ENCODE assay signal across 1 cellular context in the genomic region with DNA sequence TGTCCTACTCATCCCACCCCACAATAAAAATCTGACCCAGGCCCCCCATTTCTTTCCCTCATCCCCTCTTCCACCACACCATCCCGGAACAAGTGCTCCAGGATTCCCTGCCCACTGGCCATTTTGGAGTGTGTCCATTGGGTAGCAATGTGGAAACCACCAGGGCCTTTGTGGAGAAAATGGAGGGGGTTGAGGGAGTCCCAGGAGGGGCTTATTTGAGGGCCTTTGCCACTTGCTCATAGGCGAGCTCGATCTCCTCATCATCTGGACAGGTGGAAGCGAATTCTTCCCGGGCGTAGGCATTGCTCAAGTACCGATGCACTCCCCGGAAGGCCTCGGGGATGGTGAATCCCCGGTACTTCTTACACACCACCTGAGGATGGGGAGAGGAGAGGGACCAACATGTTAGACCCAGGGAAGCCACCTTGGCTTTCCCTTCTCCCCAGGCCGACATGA.
TF ChIP-seq lines count a peak whose summit lies in the region.

No MANE protein-coding gene starts in this region.

TF ChIP-seq in GM23338, 12 proteins besides CTCF, POLR2A, EP300 and RAD21 (continued from another document):
- TF ChIP-seq, protein P1, sequence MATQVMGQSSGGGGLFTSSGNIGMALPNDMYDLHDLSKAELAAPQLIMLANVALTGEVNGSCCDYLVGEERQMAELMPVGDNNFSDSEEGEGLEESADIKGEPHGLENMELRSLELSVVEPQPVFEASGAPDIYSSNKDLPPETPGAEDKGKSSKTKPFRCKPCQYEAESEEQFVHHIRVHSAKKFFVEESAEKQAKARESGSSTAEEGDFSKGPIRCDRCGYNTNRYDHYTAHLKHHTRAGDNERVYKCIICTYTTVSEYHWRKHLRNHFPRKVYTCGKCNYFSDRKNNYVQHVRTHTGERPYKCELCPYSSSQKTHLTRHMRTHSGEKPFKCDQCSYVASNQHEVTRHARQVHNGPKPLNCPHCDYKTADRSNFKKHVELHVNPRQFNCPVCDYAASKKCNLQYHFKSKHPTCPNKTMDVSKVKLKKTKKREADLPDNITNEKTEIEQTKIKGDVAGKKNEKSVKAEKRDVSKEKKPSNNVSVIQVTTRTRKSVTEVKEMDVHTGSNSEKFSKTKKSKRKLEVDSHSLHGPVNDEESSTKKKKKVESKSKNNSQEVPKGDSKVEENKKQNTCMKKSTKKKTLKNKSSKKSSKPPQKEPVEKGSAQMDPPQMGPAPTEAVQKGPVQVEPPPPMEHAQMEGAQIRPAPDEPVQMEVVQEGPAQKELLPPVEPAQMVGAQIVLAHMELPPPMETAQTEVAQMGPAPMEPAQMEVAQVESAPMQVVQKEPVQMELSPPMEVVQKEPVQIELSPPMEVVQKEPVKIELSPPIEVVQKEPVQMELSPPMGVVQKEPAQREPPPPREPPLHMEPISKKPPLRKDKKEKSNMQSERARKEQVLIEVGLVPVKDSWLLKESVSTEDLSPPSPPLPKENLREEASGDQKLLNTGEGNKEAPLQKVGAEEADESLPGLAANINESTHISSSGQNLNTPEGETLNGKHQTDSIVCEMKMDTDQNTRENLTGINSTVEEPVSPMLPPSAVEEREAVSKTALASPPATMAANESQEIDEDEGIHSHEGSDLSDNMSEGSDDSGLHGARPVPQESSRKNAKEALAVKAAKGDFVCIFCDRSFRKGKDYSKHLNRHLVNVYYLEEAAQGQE (IDR thresholded peaks at IDR 0.05; ENCODE audit: unreplicated experiment): no peak
